16 cellular contexts compared by ENCODE assay signal in the genomic region with DNA sequence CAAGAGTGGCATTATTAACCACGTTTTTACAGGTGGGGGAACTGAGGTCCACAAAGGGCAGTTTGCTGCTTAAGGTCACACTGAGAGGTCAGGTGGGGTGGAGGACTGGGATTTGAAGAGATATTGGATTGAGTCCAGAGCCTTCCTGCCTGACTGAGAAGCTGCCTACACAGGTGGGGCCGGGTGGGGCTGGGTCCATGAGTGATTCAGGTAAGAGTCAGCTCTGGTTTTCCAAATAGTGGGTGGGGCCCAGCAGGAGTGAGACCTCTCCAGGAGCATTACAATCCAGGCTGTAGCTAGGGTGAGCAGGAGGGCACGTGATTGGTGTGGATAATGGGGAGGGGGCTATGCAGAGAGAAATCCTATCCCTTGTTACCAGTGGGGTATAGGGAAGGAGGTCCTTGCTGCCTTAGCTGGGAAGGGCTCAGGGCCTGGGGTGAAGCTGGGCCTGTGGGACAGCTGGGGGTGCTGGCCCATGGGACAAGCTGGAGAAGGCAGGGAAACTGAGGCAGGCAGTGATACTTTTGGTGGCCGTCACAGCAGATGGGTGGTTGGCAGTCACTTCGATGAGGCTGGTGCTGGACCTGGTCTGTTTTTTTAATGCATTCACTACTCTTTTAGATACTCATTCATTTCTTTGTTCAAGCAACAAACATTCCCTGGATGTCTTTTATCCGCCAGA. TPM values are rescaled to one million over a fixed set of nuclear protein-coding genes. Genes with fewer than 3 reads are reported as not detected.
DNase-seq lines count a peak whose midpoint lies in the region; ATAC-seq and TF ChIP-seq lines count a peak whose summit lies in the region.
"Had no signal": no experiment of that assay in that cellular context is flagged by ENCODE, and none has a peak within 500 bp of the region (broad histone marks: within the 10 kb centered on the region; RNA-seq: fewer than 3 reads in every experiment).

No MANE protein-coding gene starts in this region.

- TF ChIP-seq POLR2A in sigmoid colon (IDR thresholded peaks at IDR 0.05): no peak

- H4K20me1 ChIP-seq in mammary epithelial cell (ENCODE audit: insufficient read depth, low read length): no peaks in the 10 kb centered on the region

- intact Hi-C loops in mammary epithelial cell (cut with micrococcal nuclease) (loop anchor here (10.0 kb wide), 1 partner anchor 987 kb away; a partner anchor contains a TSS), sigmoid colon (cut with DNase I) (loop anchor here (5.0 kb wide), 1 partner anchor 206 kb away; no protein-coding TSS in a partner anchor)

- BruUV-seq in mammary epithelial cell (replicated peaks; lab: Mats Ljungman, UMichigan): no TSS peak

- H3K4me1 ChIP-seq in mammary epithelial cell (ENCODE audit: insufficient read depth, low read length) (peaks cover 39% of the 10 kb centered on the region), foreskin keratinocyte (peaks cover 4% of the 10 kb centered on the region), sigmoid colon (peaks cover 0 to 52% (median 35%) of the 10 kb centered on the region in 4 donors), SJCRH30 (no peaks in the 10 kb centered on the region; the same call in 1 of the 2 replicates)
- H3K4me1 ChIP-seq: SJSA1 had no signal

- H3K4me3 ChIP-seq in mammary epithelial cell (replicated peaks in 1 of 3; ENCODE audit: insufficient read depth in 1 of 3, low read depth in 2 of 3, low read length in 3 of 3): no peak overlapping the region
- H3K4me3 ChIP-seq in sigmoid colon: no peak overlapping the region
- H3K4me3 ChIP-seq in SJCRH30: no peak overlapping the region
- H3K4me3 ChIP-seq: HAP-1, K562, SJSA1 had no signal

- CTCF ChIA-PET in mammary epithelial cell (lab: Charles Lee; ENCODE audit: low non-redundant PET): interaction anchor here (0.6 to 0.9 kb wide), 3 partner anchors 12 to 244 kb away, joined by 3 to 4 read pairs (median 4); no protein-coding TSS in a partner anchor

- H3K4me2 ChIP-seq in mammary epithelial cell (ENCODE audit: insufficient read depth, low read depth, low read length): peak overlapping the region; percentile 21

- peak; percentile 96 for ATAC-seq in foreskin keratinocyte
- ATAC-seq in GM21825 (IDR thresholded peaks at IDR 0.05; ENCODE audit: unreplicated experiment): no peak
- ATAC-seq: K562 had no signal

- H3K27ac ChIP-seq in mammary epithelial cell (ENCODE audit: insufficient read depth, low read depth, low read length) (peak overlapping the region; percentile 37), foreskin keratinocyte (peak overlapping the region; percentile 48), sigmoid colon (peak overlapping the region in 3 of 4 donors; percentile 76 to 79 (median 78)), SJCRH30 (no peak overlapping the region)
- H3K27ac ChIP-seq: SJSA1 had no signal

- no peak for TF ChIP-seq EP300 in sigmoid colon (IDR thresholded peaks at IDR 0.05)

- in situ Hi-C loops in mammary epithelial cell (cut with MboI; ENCODE audit: low sequenced_read_pairs in 2 of 2): no loop called here

- H3K9me3 ChIP-seq in mammary epithelial cell (replicated peaks; ENCODE audit: insufficient read depth, low read length): peaks cover 10% of the 10 kb centered on the region
- no peaks in the 10 kb centered on the region for H3K9me3 ChIP-seq in sigmoid colon
- H3K9me3 ChIP-seq in SJCRH30 (replicated peaks): no peaks in the 10 kb centered on the region
- H3K9me3 ChIP-seq: HAP-1, SJSA1 had no signal

- dilution Hi-C loops in mammary epithelial cell (cut with HindIII; ENCODE audit: low sequenced_read_pairs): no loop called here

- H3K27me3 ChIP-seq in mammary epithelial cell (ENCODE audit: insufficient read depth, low read length): no peaks in the 10 kb centered on the region
- peaks cover 5% of the 10 kb centered on the region for H3K27me3 ChIP-seq in foreskin keratinocyte
- H3K27me3 ChIP-seq in sigmoid colon: no peaks in the 10 kb centered on the region
- no peaks in the 10 kb centered on the region for H3K27me3 ChIP-seq in SJCRH30
- H3K27me3 ChIP-seq: SJSA1 had no signal

- no peaks in the 10 kb centered on the region for H3K79me2 ChIP-seq in mammary epithelial cell (ENCODE audit: insufficient read depth, low read length)

- no peak overlapping the region for H3K9ac ChIP-seq in mammary epithelial cell (ENCODE audit: insufficient read depth, low read length)

- TF ChIP-seq CTCF in mammary epithelial cell (conservative IDR thresholded peaks at IDR 0.05 in 1 of 2, IDR thresholded peaks at IDR 0.05 in 1 of 2; ENCODE audit: extremely low read depth in 1 of 2, insufficient read depth in 1 of 2, low read depth in 1 of 2, low read length in 2 of 2) (no peak), foreskin keratinocyte (conservative IDR thresholded peaks at IDR 0.05) (no peak), sigmoid colon (IDR thresholded peaks at IDR 0.05) (no peak)

- DNase-seq in LoVo (ENCODE audit: low spot score) (peak; percentile 25), mammary epithelial cell (peak; percentile 78), foreskin keratinocyte (peak; percentile 54 to 78), sigmoid colon (no peak), AML-193 (lab: John Stamatoyannopoulos, UW) (no peak), nucleus accumbens (lab: John Stamatoyannopoulos, UW) (no peak), SJCRH30 (no peak)
- DNase-seq: GDM1, MV-4-11, NCI-H1694 treated with DMSO at 0.1 percent for 48 hours, NCI-H748 treated with DMSO at 0.1 percent for 48 hours, RPMI8226 had no signal

- H3K36me3 ChIP-seq in mammary epithelial cell (ENCODE audit: insufficient read depth, low read length) (no peaks in the 10 kb centered on the region), sigmoid colon (no peaks in the 10 kb centered on the region), SJCRH30 (no peaks in the 10 kb centered on the region)
- H3K36me3 ChIP-seq: HAP-1, SJSA1 had no signal

- H2AFZ ChIP-seq in mammary epithelial cell (ENCODE audit: low read depth, low read length): peak overlapping the region; percentile 37

- 32% methylated on average over 5 of the region's 6 CpGs for WGBS in mammary epithelial cell (ENCODE audit: low coverage, missing lambda C conversion rate)
- WGBS in sigmoid colon, 2 donors: 70 to 85% methylated on average over 6 of the region's 6 CpGs

RNA-seq across cellular contexts. Expression of a gene that starts 2.9 kb away (rescaled TPM):
- 10 to 100 TPM in 1 of 2 donors, 1 to 10 TPM in 1; 3.7 to 14.8 TPM for total RNA-seq in mammary epithelial cell
- 21.7 TPM for polyA plus RNA-seq in mammary epithelial cell
- polyA minus RNA-seq in mammary epithelial cell: 37.3 TPM
- total RNA-seq in foreskin keratinocyte: 1.4 and 3.4 TPM in 2 replicates
- 1.1 and 2.7 TPM in 2 replicates for polyA plus RNA-seq in foreskin keratinocyte
- 100 to 1,000 TPM in 2 of 4 donors, 10 to 100 TPM in 2; 72.6 to 150 (median 121) TPM for total RNA-seq in sigmoid colon
- polyA plus RNA-seq in sigmoid colon: 10 to 100 TPM in 1 of 3 donors, 1 to 10 TPM in 2; 3.0 to 10.8 (median 4.2) TPM
- 0.85 and 1.2 TPM in 2 replicates for total RNA-seq in SJCRH30 (2014; rRNA removed; shearing (Covaris generic))

Comparison
In these comparisons a context has a peak if more than half of its experiments do, and no peak if none do; other contexts are left out.
1. DNase-seq: peak in LoVo (single experiment), mammary epithelial cell (single experiment) and foreskin keratinocyte (2 of 2); none in sigmoid colon (single experiment), AML-193 (0 of 2), nucleus accumbens (0 of 56) and SJCRH30 (0 of 2).
2. RNA of a gene that starts 2.9 kb away (total RNA-seq): 72.6 to 150 TPM in sigmoid colon; 3.7 to 14.8 TPM in mammary epithelial cell, 1.4 to 3.4 TPM in foreskin keratinocyte and 0.85 to 1.2 TPM in SJCRH30; every median in the first group is over 4 times any median in the second.